Comparison of ENCODE assay signal across 23 cellular contexts in the genomic region with DNA sequence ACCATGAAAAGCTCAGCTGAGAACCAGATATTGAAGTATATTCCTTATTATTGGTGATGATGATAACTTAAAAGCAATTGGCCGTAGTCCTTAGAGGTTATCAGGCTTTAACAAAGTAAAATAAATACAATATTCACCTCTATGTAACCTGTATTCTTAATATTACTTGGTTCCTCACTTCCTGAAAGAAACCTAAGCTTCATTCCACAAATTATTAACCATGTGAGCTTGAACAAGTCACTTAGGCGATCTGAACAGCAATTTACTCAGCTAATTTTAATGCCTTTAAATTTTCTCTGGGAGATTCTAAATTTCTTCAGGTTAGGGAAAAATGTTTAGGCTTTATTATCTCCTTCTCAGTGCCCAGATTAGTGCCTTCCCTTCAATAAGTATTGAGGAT.
"Had no signal": no experiment of that assay in that cellular context is flagged by ENCODE, and none has a peak within 500 bp of the region (broad histone marks: within the 10 kb centered on the region; RNA-seq: fewer than 3 reads in every experiment).

No MANE protein-coding gene starts in this region.

- H3K4me1 Mint-ChIP-seq: naive B cell; stimulated activated effector memory CD8-positive, alpha-beta T cell treated with anti-CD3 and anti-CD28 coated beads, Interleukin-12 subunit alpha, Interleukin-12 subunit beta, amount 100 ng/mL, for 72 hours had no signal

- H3K9me3 ChIP-seq: esophagus muscularis mucosa, gastroesophageal sphincter, left ventricle myocardium inferior, right lobe of liver, tibial artery, upper lobe of right lung, vagina had no signal

- H3K36me3 Mint-ChIP-seq: naive B cell; stimulated activated effector memory CD8-positive, alpha-beta T cell treated with anti-CD3 and anti-CD28 coated beads, Interleukin-12 subunit alpha, Interleukin-12 subunit beta, amount 100 ng/mL, for 72 hours had no signal

- ATAC-seq: gastroesophageal sphincter; left cardiac atrium; stimulated activated effector memory CD8-positive, alpha-beta T cell treated with anti-CD3 and anti-CD28 coated beads, Interleukin-12 subunit alpha, Interleukin-12 subunit beta, amount 100 ng/mL, for 72 hours; stimulated activated naive CD8-positive, alpha-beta T cell treated with anti-CD3 and anti-CD28 coated beads, Interleukin-15, Interleukin-2, amounts not matched to agents 100 U/mL and 50 U/mL, for 24 hours; upper lobe of right lung had no signal

- H3K4me3 ChIP-seq: dorsolateral prefrontal cortex, esophagus muscularis mucosa, gastroesophageal sphincter, left ventricle myocardium inferior, lung, right lobe of liver, tibial artery, upper lobe of right lung, vagina had no signal

- H3K27me3 ChIP-seq: dorsolateral prefrontal cortex, esophagus muscularis mucosa, gastroesophageal sphincter, right lobe of liver, tibial artery, upper lobe of right lung, vagina had no signal

- H3K36me3 ChIP-seq: right lobe of liver, vagina had no signal

- DNase-seq: cortex of kidney; dorsolateral prefrontal cortex; effector memory CD4-positive, alpha-beta T cell; foreskin fibroblast; glutamatergic neuron; islet precursor cell; left cardiac atrium; left ventricle myocardium inferior; mesendoderm; naive B cell; retina; right lobe of liver; stimulated activated CD4-positive, alpha-beta T cell treated with anti-CD3 and anti-CD28 coated beads, Interleukin-4, amount 100 ng/mL, for 1 hour; stimulated activated CD8-positive, alpha-beta memory T cell treated with anti-CD3 and anti-CD28 coated beads, Interleukin-4, amount 100 ng/mL, for 48 hours; stimulated activated naive CD8-positive, alpha-beta T cell treated with anti-CD3 and anti-CD28 coated beads, Interleukin-15, Interleukin-2, amounts not matched to agents 100 U/mL and 50 U/mL, for 24 hours; tibial artery; upper lobe of right lung had no signal

- H3K9me3 Mint-ChIP-seq: naive B cell; stimulated activated effector memory CD8-positive, alpha-beta T cell treated with anti-CD3 and anti-CD28 coated beads, Interleukin-12 subunit alpha, Interleukin-12 subunit beta, amount 100 ng/mL, for 72 hours had no signal

- H3K4me3 Mint-ChIP-seq: naive B cell; stimulated activated effector memory CD8-positive, alpha-beta T cell treated with anti-CD3 and anti-CD28 coated beads, Interleukin-12 subunit alpha, Interleukin-12 subunit beta, amount 100 ng/mL, for 72 hours had no signal

- H3K27ac Mint-ChIP-seq: naive B cell; stimulated activated effector memory CD8-positive, alpha-beta T cell treated with anti-CD3 and anti-CD28 coated beads, Interleukin-12 subunit alpha, Interleukin-12 subunit beta, amount 100 ng/mL, for 72 hours had no signal

- H3K27ac ChIP-seq: dorsolateral prefrontal cortex, epithelial cell of prostate, esophagus muscularis mucosa, gastroesophageal sphincter, left ventricle myocardium inferior, tibial artery, upper lobe of right lung, vagina had no signal

- H3K4me1 ChIP-seq: left ventricle myocardium inferior, upper lobe of right lung had no signal
